In the genomic region with DNA sequence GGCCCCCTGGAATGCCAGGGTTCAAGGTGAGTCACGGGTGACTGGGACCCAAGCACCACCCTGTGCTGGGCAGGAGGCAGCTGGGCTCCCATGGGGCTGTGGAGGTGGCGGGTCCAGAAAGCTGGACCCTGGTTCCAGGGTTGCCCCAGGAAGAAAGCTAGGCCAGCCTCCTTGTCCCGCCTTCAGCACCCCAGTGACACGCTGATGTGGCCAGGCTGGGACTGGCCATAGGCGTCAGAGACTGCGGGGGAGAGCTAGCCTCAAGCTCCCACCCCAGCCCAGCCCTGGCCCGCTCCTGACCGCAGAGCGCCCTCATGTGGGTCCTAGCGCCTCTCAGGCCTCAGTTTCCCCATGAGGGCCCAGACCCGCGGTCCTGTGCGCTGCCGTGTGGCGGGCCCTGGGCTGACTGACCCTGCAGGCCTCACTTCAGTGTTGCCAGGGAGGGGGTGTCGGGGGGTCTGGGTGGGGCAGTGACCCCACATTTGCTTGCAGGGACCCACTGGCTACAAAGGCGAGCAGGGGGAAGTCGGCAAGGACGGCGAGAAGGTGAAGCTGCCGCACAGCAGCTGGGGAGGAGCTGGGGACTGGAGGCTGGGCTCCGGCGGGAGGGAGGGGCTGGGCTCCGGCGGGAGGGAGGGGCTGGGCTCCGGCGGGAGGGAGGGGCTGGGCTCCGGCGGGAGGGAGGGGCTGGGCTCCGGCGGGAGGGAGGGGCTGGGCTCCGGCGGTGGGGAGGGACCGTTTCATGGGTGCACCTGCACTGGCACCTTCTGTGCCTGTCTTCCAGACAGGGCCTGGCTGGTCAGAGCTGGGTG, we compare ENCODE assay signal across 7 cellular contexts. TPM values are rescaled to one million over a fixed set of nuclear protein-coding genes. Genes with fewer than 3 reads are reported as not detected.
DNase-seq lines count a peak whose midpoint lies in the region; ATAC-seq, FAIRE-seq and TF ChIP-seq lines count a peak whose summit lies in the region.

No MANE protein-coding gene starts in this region.

- H3K36me3 ChIP-seq in heart left ventricle = no peaks in the 10 kb centered on the region

- H3K27me3 Mint-ChIP-seq in WTC11 (ENCODE audit: low read depth) = no peaks in the 10 kb centered on the region

- no peak overlapping the region for H3K4me3 Mint-ChIP-seq in WTC11

- POLR2A ChIA-PET in WTC11 (lab: Charles Lee) = interaction anchor here (1.3 kb wide), 1 partner anchor 9 kb away, joined by 12 read pairs; the partner anchor contains the start of gene COL9A3

- no peaks in the 10 kb centered on the region for H3K36me3 Mint-ChIP-seq in WTC11

- no peaks in the 10 kb centered on the region for H3K9me3 Mint-ChIP-seq in WTC11

- DNase-seq in GM12891 (ENCODE audit: insufficient read length, low spot score) (peak; percentile 90), MV-4-11 (lab: John Stamatoyannopoulos, UW) (peak; percentile 9), WTC11 (ENCODE audit: low spot score) (peak; percentile 73), heart left ventricle (peak in 1 of 5 donors; percentile 78)
- DNase-seq in stimulated activated CD4-positive, alpha-beta T cell treated with anti-CD3 and anti-CD28 coated beads, Interleukin-4, amount 100 ng/mL, for 4 hours = peak; percentile 42 to 44

- H3K9me3 ChIP-seq in heart left ventricle = no peaks in the 10 kb centered on the region

- H3K27me3 ChIP-seq in heart left ventricle = no peaks in the 10 kb centered on the region

- FAIRE-seq in GM12891 (lab: Jason Lieb, UNC) = no peak

- ATAC-seq in WTC11 (peak; percentile 71), heart left ventricle (peak in 2 of 4 donors; percentile 14 to 53), GM19397 (IDR thresholded peaks at IDR 0.05; ENCODE audit: unreplicated experiment) (no peak), GM21515 (IDR thresholded peaks at IDR 0.05; ENCODE audit: unreplicated experiment) (no peak)

- TF ChIP-seq POLR2A in GM12891 (IDR thresholded peaks at IDR 0.05; ENCODE audit: low read depth, low read length) (no peak), heart left ventricle (IDR thresholded peaks at IDR 0.05) (no peak)

- peak overlapping the region in 8 of 12 donors; percentile 6 to 60 (median 45) for H3K4me3 ChIP-seq in heart left ventricle

- 8 to 38% (median 25%) methylated on average over 10 to 34 of the region's 34 CpGs for WGBS in heart left ventricle, 4 donors

- peaks cover 13% of the 10 kb centered on the region for H3K4me1 Mint-ChIP-seq in WTC11

- H3K27ac Mint-ChIP-seq in WTC11 = no peak overlapping the region

- intact Hi-C loops in heart left ventricle (cut with DNase I) = no loop called here

- peaks cover 0 to 20% (median 9%) of the 10 kb centered on the region in 12 donors for H3K4me1 ChIP-seq in heart left ventricle

- TF ChIP-seq CTCF in WTC11 (IDR thresholded peaks at IDR 0.05) (no peak), heart left ventricle (IDR thresholded peaks at IDR 0.05) (no peak)

- peak overlapping the region in 3 of 12 donors; percentile 66 to 86 (median 74) for H3K27ac ChIP-seq in heart left ventricle

- CTCF ChIA-PET in WTC11 (lab: Charles Lee) = interaction anchor here (0.5 to 1.6 kb wide), 12 partner anchors 9 to 419 kb away, joined by 3 to 19 read pairs (median 5); partner anchors contain the start of genes NTSR1 and TCFL5

TF ChIP-seq in GM12891, 5 proteins besides CTCF, POLR2A, EP300 and RAD21:
- no peak for TF ChIP-seq PAX5 (IDR thresholded peaks at IDR 0.05; ENCODE audit: insufficient read depth, low read length, severe bottlenecking)
- TF ChIP-seq POU2F2 (IDR thresholded peaks at IDR 0.05; ENCODE audit: low read depth, low read length) = no peak
- no peak for TF ChIP-seq SPI1 (IDR thresholded peaks at IDR 0.05; ENCODE audit: low read depth, low read length)
- no peak for TF ChIP-seq TAF1 (IDR thresholded peaks at IDR 0.05; ENCODE audit: low read depth, low read length)
- TF ChIP-seq POLR2AphosphoS5 (IDR thresholded peaks at IDR 0.05; ENCODE audit: low read depth, low read length) = no peak

TF ChIP-seq in WTC11, 78 proteins besides CTCF, POLR2A, EP300 and RAD21:
- TF ChIP-seq EMX1 (CRISPR knock-in tag; IDR thresholded peaks at IDR 0.05) (no peak), MYBL2 (CRISPR knock-in tag; IDR thresholded peaks at IDR 0.05) (0 out of 2 replicates have a peak, but pooled peaks have one; percentile 15), ZNF121 (CRISPR knock-in tag; IDR thresholded peaks at IDR 0.05) (peak; percentile 18; the same call in 1 of the 2 replicates)
TF ChIP-seq in WTC11: peak in this region for 2.

RNA-seq across cellular contexts. Expression of gene COL9A3, which starts 7.8 kb away (rescaled TPM):
- 1.6 TPM for polyA plus RNA-seq in GM12891 (2012; ENCODE audit: low read depth, missing spikeins)
- total RNA-seq in WTC11 (2021) (115 to 136 TPM (median 123 TPM) in 3 replicates), heart left ventricle (1 to 10 TPM in 8 of 9 donors, under 1 TPM in 1; 0.67 to 6.0 (median 1.9) TPM)
- 1 to 10 TPM; 2.0 to 4.7 TPM for polyA plus RNA-seq in heart left ventricle

RNA-seq across cellular contexts. Expression of gene OGFR, which starts 20.0 kb away (rescaled TPM):
- 25.8 TPM for polyA plus RNA-seq in GM12891 (2012; ENCODE audit: low read depth, missing spikeins)
- total RNA-seq in WTC11 (2021) (32.5 to 43.3 TPM (median 33.8 TPM) in 3 replicates), heart left ventricle (10 to 100 TPM; 14.9 to 46.9 (median 19.2) TPM)
- polyA plus RNA-seq in heart left ventricle = 10 to 100 TPM; 23.6 to 25.3 TPM

RNA-seq across cellular contexts. Expression of gene MRGBP, which starts 28.4 kb away (rescaled TPM):
- 8.8 TPM for polyA plus RNA-seq in GM12891 (2012; ENCODE audit: low read depth, missing spikeins)
- total RNA-seq in WTC11 (2021) (20.0 to 20.8 TPM (median 20.2 TPM) in 3 replicates), heart left ventricle (10 to 100 TPM in 1 of 9 donors, 1 to 10 TPM in 8; 7.2 to 10.5 (median 8.7) TPM)
- 10 to 100 TPM in 1 of 2 donors, 1 to 10 TPM in 1; 7.1 to 10.2 TPM for polyA plus RNA-seq in heart left ventricle

RNA-seq across cellular contexts. Expression of gene TCFL5, which starts 36.9 kb away (rescaled TPM):
- 9.5 TPM for polyA plus RNA-seq in GM12891 (2012; ENCODE audit: low read depth, missing spikeins)
- total RNA-seq in WTC11 (2021) (19.7 to 20.4 TPM (median 20.3 TPM) in 3 replicates), heart left ventricle (1 to 10 TPM; 4.5 to 8.2 (median 6.1) TPM)
- polyA plus RNA-seq in heart left ventricle = 1 to 10 TPM; 2.5 to 3.7 TPM

Comparison
In these comparisons a context has a peak if more than half of its experiments do, and no peak if none do; other contexts are left out.
1. RNA of gene COL9A3, which starts 7.8 kb away (total RNA-seq): 115 to 136 TPM in WTC11; 0.67 to 6.0 TPM in heart left ventricle; every median in the first group is over 10 times any median in the second.